25 cellular contexts compared by ENCODE assay signal in the genomic region with DNA sequence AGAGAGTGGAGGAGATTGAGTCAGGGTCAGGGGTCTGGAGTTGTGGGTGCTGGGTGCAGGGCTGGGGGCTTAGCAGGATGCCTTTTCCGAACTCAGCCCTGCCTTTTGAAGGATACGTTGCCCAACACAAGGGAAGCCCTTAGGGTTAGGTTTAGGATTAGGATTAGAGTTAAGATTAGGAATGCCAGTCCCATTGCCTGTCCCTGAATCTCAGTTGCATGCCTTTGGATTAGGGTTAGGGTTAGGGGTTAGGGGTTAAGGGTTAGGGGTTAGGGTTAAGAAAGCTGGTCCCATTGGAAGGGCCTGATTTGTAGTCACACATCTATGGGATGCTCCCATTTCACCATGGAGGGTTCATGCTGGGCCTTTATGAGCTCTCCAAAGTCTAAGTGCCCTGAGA. TPM values are rescaled to one million over a fixed set of nuclear protein-coding genes. Genes with fewer than 3 reads are reported as not detected.
DNase-seq lines count a peak whose midpoint lies in the region; ATAC-seq and TF ChIP-seq lines count a peak whose summit lies in the region.
"Had no signal": no experiment of that assay in that cellular context is flagged by ENCODE, and none has a peak within 500 bp of the region (broad histone marks: within the 10 kb centered on the region; RNA-seq: fewer than 3 reads in every experiment).

No MANE protein-coding gene starts in this region.

- H3K27ac Mint-ChIP-seq in naive thymus-derived CD4-positive, alpha-beta T cell, result no peak overlapping the region
- peak overlapping the region; percentile 81 for H3K27ac Mint-ChIP-seq in type B pancreatic cell
- H3K27ac Mint-ChIP-seq in CD4-positive, alpha-beta T cell, result no peak overlapping the region
- H3K27ac Mint-ChIP-seq: CD8-positive, alpha-beta T cell; GM23338; IgD-negative memory B cell had no signal

- intact Hi-C loops in HCT116 (cut with micrococcal nuclease) (no loop called here), sciatic nerve (cut with DNase I) (no loop called here)
- intact Hi-C loops in naive thymus-derived CD4-positive, alpha-beta T cell (cut with micrococcal nuclease), result no loop called here
- intact Hi-C loops in CD4-positive, alpha-beta T cell (cut with DNase I, micrococcal nuclease), result no loop called here

- H3K4me3 Mint-ChIP-seq in naive thymus-derived CD4-positive, alpha-beta T cell, result no peak overlapping the region
- peak overlapping the region; percentile 42 for H3K4me3 Mint-ChIP-seq in type B pancreatic cell
- H3K4me3 Mint-ChIP-seq in CD4-positive, alpha-beta T cell, result no peak overlapping the region
- H3K4me3 Mint-ChIP-seq: CD8-positive, alpha-beta T cell; GM23338; IgD-negative memory B cell had no signal

- H3K4me3 ChIP-seq in HCT116 (replicated peaks in 1 of 2; ENCODE audit: low read depth in 1 of 2, low read length in 2 of 2), result no peak overlapping the region
- H3K4me3 ChIP-seq in SJSA1, result no peak overlapping the region
- H3K4me3 ChIP-seq in naive thymus-derived CD4-positive, alpha-beta T cell (ENCODE audit: low read length), result no peak overlapping the region
- H3K4me3 ChIP-seq: GM12878, GM23338, HAP-1 had no signal

- no peaks in the 10 kb centered on the region for H3K36me3 ChIP-seq in HCT116 (ENCODE audit: control insufficient read depth in 1 of 2, insufficient read depth in 2 of 2, low read length in 2 of 2)
- no peaks in the 10 kb centered on the region for H3K36me3 ChIP-seq in SJSA1
- H3K36me3 ChIP-seq in naive thymus-derived CD4-positive, alpha-beta T cell (ENCODE audit: control insufficient read depth in 2 of 3, insufficient read depth in 3 of 3, low read length in 3 of 3), result no peaks in the 10 kb centered on the region
- H3K36me3 ChIP-seq: HAP-1 had no signal

- no peaks in the 10 kb centered on the region for H3K36me3 Mint-ChIP-seq in naive thymus-derived CD4-positive, alpha-beta T cell
- H3K36me3 Mint-ChIP-seq in type B pancreatic cell, result no peaks in the 10 kb centered on the region
- no peaks in the 10 kb centered on the region for H3K36me3 Mint-ChIP-seq in CD4-positive, alpha-beta T cell (ENCODE audit: low read depth)
- H3K36me3 Mint-ChIP-seq: CD8-positive, alpha-beta T cell; IgD-negative memory B cell had no signal

- H3K9me3 ChIP-seq in HCT116 (ENCODE audit: control insufficient read depth in 1 of 2, insufficient read depth in 1 of 2, low read depth in 1 of 2, low read length in 2 of 2), result no peaks in the 10 kb centered on the region
- H3K9me3 ChIP-seq in SJSA1 (replicated peaks), result no peaks in the 10 kb centered on the region
- no peaks in the 10 kb centered on the region for H3K9me3 ChIP-seq in naive thymus-derived CD4-positive, alpha-beta T cell (ENCODE audit: control insufficient read depth in 2 of 3, low read length in 3 of 3)
- no peaks in the 10 kb centered on the region for H3K9me3 ChIP-seq in CD4-positive, alpha-beta T cell (ENCODE audit: control insufficient read depth, low read length)
- H3K9me3 ChIP-seq: HAP-1 had no signal

- H3K4me1 Mint-ChIP-seq in naive thymus-derived CD4-positive, alpha-beta T cell, result peaks cover 0 to 1% (median 0%) of the 10 kb centered on the region in 7 donors
- peaks cover 25% of the 10 kb centered on the region for H3K4me1 Mint-ChIP-seq in type B pancreatic cell (ENCODE audit: unreplicated experiment)
- no peaks in the 10 kb centered on the region for H3K4me1 Mint-ChIP-seq in CD4-positive, alpha-beta T cell (ENCODE audit: low read depth)
- H3K4me1 Mint-ChIP-seq: IgD-negative memory B cell had no signal

- H2AFZ ChIP-seq in HCT116 (ENCODE audit: low read depth, low read length, poor library complexity, severe bottlenecking), result no peak overlapping the region
- H2AFZ ChIP-seq: GM23338 had no signal

- no peak overlapping the region for H3K9ac ChIP-seq in HCT116 (ENCODE audit: low read length)

- no peaks in the 10 kb centered on the region for H4K20me1 ChIP-seq in HCT116 (ENCODE audit: insufficient read depth)

- ATAC-seq in HCT116 (no peak), sciatic nerve (no peak)
- peak; percentile 12 for ATAC-seq in naive thymus-derived CD4-positive, alpha-beta T cell
- no peak for ATAC-seq in CD4-positive, alpha-beta T cell (ENCODE audit: poor library complexity)
- ATAC-seq: CD8-positive, alpha-beta T cell; GM12878 had no signal

- CTCF ChIA-PET in HCT116 (lab: Charles Lee), result interaction anchor here (1.3 to 2.2 kb wide), 2 partner anchors 10 to 40 kb away, joined by 3 to 7 read pairs; no protein-coding TSS in a partner anchor
- CTCF ChIA-PET in naive thymus-derived CD4-positive, alpha-beta T cell (lab: Charles Lee), result no interaction called here
- CTCF ChIA-PET in CD4-positive, alpha-beta T cell (lab: Charles Lee), result no interaction called here

- H3K27ac ChIP-seq in HCT116 (ENCODE audit: low read depth, low read length), result peak overlapping the region; percentile 89; the same call in 1 of the 2 replicates
- peak overlapping the region; percentile 27; the same call in 1 of the 2 replicates for H3K27ac ChIP-seq in SJSA1
- no peak overlapping the region for H3K27ac ChIP-seq in naive thymus-derived CD4-positive, alpha-beta T cell (ENCODE audit: low read depth, low read length)
- no peak overlapping the region for H3K27ac ChIP-seq in CD4-positive, alpha-beta T cell (ENCODE audit: low read depth, low read length)

- RAD21 ChIA-PET in HCT116 (lab: Charles Lee; ENCODE audit: low non-redundant PET in 1 of 2, low total read pairs in 2 of 2, uncharacterized antibody in 2 of 2, unreplicated experiment in 2 of 2), result no interaction called here

- BruUV-seq in HCT116 (replicated peaks; lab: Mats Ljungman, UMichigan), result no TSS peak

- POLR2A ChIA-PET in HCT116 (lab: Charles Lee), result no interaction called here
- POLR2A ChIA-PET in naive thymus-derived CD4-positive, alpha-beta T cell (lab: Charles Lee), result no interaction called here
- POLR2A ChIA-PET in CD4-positive, alpha-beta T cell (lab: Charles Lee), result no interaction called here

- no peaks in the 10 kb centered on the region for H3K79me2 ChIP-seq in HCT116 (ENCODE audit: insufficient read depth, low read length)

- H3K27me3 Mint-ChIP-seq in naive thymus-derived CD4-positive, alpha-beta T cell, result peaks cover 0 to 10% (median 5%) of the 10 kb centered on the region in 5 donors
- no peaks in the 10 kb centered on the region for H3K27me3 Mint-ChIP-seq in type B pancreatic cell
- H3K27me3 Mint-ChIP-seq in CD4-positive, alpha-beta T cell, result peaks cover 12% of the 10 kb centered on the region

- TF ChIP-seq CTCF in HCT116 (IDR thresholded peaks at IDR 0.05 in 2 of 3, conservative IDR thresholded peaks at IDR 0.05 in 1 of 3; ENCODE audit: borderline replicate concordance in 1 of 3, insufficient read depth in 1 of 3, low read depth in 2 of 3, low read length in 2 of 3) (no peak), type B pancreatic cell (conservative IDR thresholded peaks at IDR 0.05) (no peak)
- TF ChIP-seq CTCF in CD4-positive, alpha-beta T cell (IDR thresholded peaks at IDR 0.05), result no peak

- H3K27me3 ChIP-seq in HCT116 (ENCODE audit: insufficient read depth, low read length) (no peaks in the 10 kb centered on the region), SJSA1 (replicated peaks) (no peaks in the 10 kb centered on the region)
- H3K27me3 ChIP-seq in naive thymus-derived CD4-positive, alpha-beta T cell (ENCODE audit: control insufficient read depth in 2 of 2, insufficient read depth in 2 of 2, low read length in 2 of 2), result no peaks in the 10 kb centered on the region
- no peaks in the 10 kb centered on the region for H3K27me3 ChIP-seq in CD4-positive, alpha-beta T cell (ENCODE audit: control insufficient read depth, insufficient read depth, low read length)

- H3K4me1 ChIP-seq in HCT116 (ENCODE audit: control insufficient read depth in 1 of 2, insufficient read depth in 2 of 2, low read length in 2 of 2), result peaks cover 68 to 91% of the 10 kb centered on the region in 2 experiments
- peaks cover 67% of the 10 kb centered on the region for H3K4me1 ChIP-seq in SJSA1 (replicated peaks)
- H3K4me1 ChIP-seq in naive thymus-derived CD4-positive, alpha-beta T cell (ENCODE audit: control insufficient read depth in 2 of 2, insufficient read depth in 2 of 2, low read length in 2 of 2), result no peaks in the 10 kb centered on the region
- H3K4me1 ChIP-seq: HAP-1 had no signal

- H3K4me2 ChIP-seq in HCT116 (ENCODE audit: low read length), result peak overlapping the region; percentile 77; the same call in 1 of the 2 replicates
- H3K4me2 ChIP-seq: GM23338 had no signal

- TF ChIP-seq POLR2A in HCT116 (IDR thresholded peaks at IDR 0.05; ENCODE audit: borderline replicate concordance, extremely low read depth, insufficient read depth, insufficient read length), result no peak

- no peaks in the 10 kb centered on the region for H3K9me2 ChIP-seq in HCT116 (ENCODE audit: insufficient read depth)

- no peaks in the 10 kb centered on the region for H3K9me3 Mint-ChIP-seq in naive thymus-derived CD4-positive, alpha-beta T cell
- H3K9me3 Mint-ChIP-seq in type B pancreatic cell, result no peaks in the 10 kb centered on the region
- H3K9me3 Mint-ChIP-seq in CD4-positive, alpha-beta T cell, result no peaks in the 10 kb centered on the region
- H3K9me3 Mint-ChIP-seq: CD8-positive, alpha-beta T cell; GM23338; IgD-negative memory B cell had no signal

- no peak for TF ChIP-seq RAD21 in HCT116 (IDR thresholded peaks at IDR 0.05; ENCODE audit: low read depth)

- DNase-seq in HCT116 (ENCODE audit: low read depth, low spot score) (no peak), SJSA1 (ENCODE audit: low read depth in 1 of 2, low spot score in 2 of 2) (no peak), type B pancreatic cell (ENCODE audit: extremely low spot score, unreplicated experiment) (peak; percentile 40), OCI-M1 (lab: John Stamatoyannopoulos, UW) (no peak), sciatic nerve (ENCODE audit: low spot score) (no peak)
- no peak for DNase-seq in naive thymus-derived CD4-positive, alpha-beta T cell
- no peak for DNase-seq in CD4-positive, alpha-beta T cell
- DNase-seq: C1 segment of cervical spinal cord, DMS 273 treated with DMSO at 0.1 percent for 48 hours, DMS79, EL, GDM1, NCI-H1092, NCI-H1417 treated with DMSO at 0.1 percent for 48 hours, NCI-H1694 treated with DMSO at 0.1 percent for 48 hours, NCI-H2081, NCI-H2227 treated with DMSO at 0.1 percent for 48 hours, NCI-H69, SHP77 had no signal

TF ChIP-seq in HCT116, 20 proteins besides CTCF, POLR2A, EP300 and RAD21 (continues in another document):
- no peak for TF ChIP-seq CBX3 (IDR thresholded peaks at IDR 0.05; ENCODE audit: low read depth)
- TF ChIP-seq CEBPB (IDR thresholded peaks at IDR 0.05; ENCODE audit: low read depth), result no peak

RNA-seq across cellular contexts. Expression of a gene that starts 20.8 kb away (rescaled TPM):
- total RNA-seq in HCT116 (2021; ENCODE audit: unreplicated experiment) (3.9 TPM), type B pancreatic cell (ENCODE audit: low replicate concordance) (4.0 and 4.9 TPM in 2 replicates), sciatic nerve (0.71 TPM)
- polyA plus RNA-seq in HCT116 (2012), result 1.8 and 2.1 TPM in 2 replicates
- total RNA-seq in SJSA1 (2014; rRNA removed; shearing (Covaris generic)), result 0.09 and 1.2 TPM in 2 replicates
- not detected for total RNA-seq in naive thymus-derived CD4-positive, alpha-beta T cell
- polyA plus RNA-seq in naive thymus-derived CD4-positive, alpha-beta T cell, result under 1 TPM in 1 of 2 donors, not detected in 1; 0.12 TPM
- not detected for total RNA-seq in CD4-positive, alpha-beta T cell
- total RNA-seq: CD8-positive, alpha-beta T cell; GM12878; NCI-H460 had no signal
- polyA plus RNA-seq: GM12878, IgD-negative memory B cell had no signal

RNA-seq across cellular contexts. Expression of a gene that starts 56.8 kb away (rescaled TPM):
- total RNA-seq in HCT116 (2021; ENCODE audit: unreplicated experiment) (not detected), type B pancreatic cell (ENCODE audit: low replicate concordance) (not detected in 2 replicates), sciatic nerve (not detected)
- 0.01 TPM in 1 of 2 replicates, not detected in the other for polyA plus RNA-seq in HCT116 (2012)
- total RNA-seq in SJSA1 (2014; rRNA removed; shearing (Covaris generic)), result not detected in 2 replicates
- not detected for total RNA-seq in naive thymus-derived CD4-positive, alpha-beta T cell
- not detected for polyA plus RNA-seq in naive thymus-derived CD4-positive, alpha-beta T cell
- total RNA-seq in CD4-positive, alpha-beta T cell, result not detected
- total RNA-seq: CD8-positive, alpha-beta T cell; GM12878; GM23338; NCI-H460 had no signal
- polyA plus RNA-seq: GM12878, GM23338, IgD-negative memory B cell had no signal

Comparison
In these comparisons a context has a peak if more than half of its experiments do, and no peak if none do; other contexts are left out.
1. H3K27ac ChIP-seq: peak in HCT116 (single experiment) and SJSA1 (single experiment); none in naive thymus-derived CD4-positive, alpha-beta T cell (single experiment) and CD4-positive, alpha-beta T cell (single experiment).